1 cellular context compared by ENCODE assay signal in the genomic region with DNA sequence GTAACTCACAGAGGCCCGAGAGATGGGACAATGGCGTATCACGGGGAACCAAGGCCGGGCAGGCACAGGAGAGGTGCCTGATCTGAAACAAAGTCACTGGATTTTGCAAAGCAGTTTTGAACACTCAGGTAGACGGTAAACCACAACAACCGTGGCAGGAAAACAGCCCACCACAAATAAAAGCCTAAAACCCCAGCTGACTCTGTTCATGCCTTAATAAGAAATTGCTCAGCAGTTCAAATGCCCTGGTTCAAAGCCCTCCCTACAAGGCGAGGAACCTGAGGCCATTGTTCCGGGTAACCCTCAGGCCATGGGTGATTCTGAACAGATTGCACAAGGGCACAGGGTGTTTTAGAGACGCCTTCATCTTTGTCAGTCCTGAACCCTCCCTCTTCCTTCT.
TF ChIP-seq lines count a peak whose summit lies in the region.

No MANE protein-coding gene starts in this region.

TF ChIP-seq in H1, 55 proteins besides CTCF, POLR2A, EP300 and RAD21:
- TF ChIP-seq SP4 (IDR thresholded peaks at IDR 0.05; ENCODE audit: low read length) = no peak
- TF ChIP-seq JUN (IDR thresholded peaks at IDR 0.05; ENCODE audit: low read depth, low read length) = no peak
- TF ChIP-seq, protein P1, sequence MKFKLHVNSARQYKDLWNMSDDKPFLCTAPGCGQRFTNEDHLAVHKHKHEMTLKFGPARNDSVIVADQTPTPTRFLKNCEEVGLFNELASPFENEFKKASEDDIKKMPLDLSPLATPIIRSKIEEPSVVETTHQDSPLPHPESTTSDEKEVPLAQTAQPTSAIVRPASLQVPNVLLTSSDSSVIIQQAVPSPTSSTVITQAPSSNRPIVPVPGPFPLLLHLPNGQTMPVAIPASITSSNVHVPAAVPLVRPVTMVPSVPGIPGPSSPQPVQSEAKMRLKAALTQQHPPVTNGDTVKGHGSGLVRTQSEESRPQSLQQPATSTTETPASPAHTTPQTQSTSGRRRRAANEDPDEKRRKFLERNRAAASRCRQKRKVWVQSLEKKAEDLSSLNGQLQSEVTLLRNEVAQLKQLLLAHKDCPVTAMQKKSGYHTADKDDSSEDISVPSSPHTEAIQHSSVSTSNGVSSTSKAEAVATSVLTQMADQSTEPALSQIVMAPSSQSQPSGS (IDR thresholded peaks at IDR 0.05; ENCODE audit: low read length) = no peak
- TF ChIP-seq CREB1 (IDR thresholded peaks at IDR 0.05) = no peak
- TF ChIP-seq ASH2L (IDR thresholded peaks at IDR 0.05; ENCODE audit: low read length) = no peak
- no peak for TF ChIP-seq NRF1 (IDR thresholded peaks at IDR 0.05; ENCODE audit: low read depth, low read length)
- no peak for TF ChIP-seq POU5F1 (IDR thresholded peaks at IDR 0.05; ENCODE audit: low read depth, low read length)
- no peak for TF ChIP-seq BCL11A (IDR thresholded peaks at IDR 0.05; ENCODE audit: low read depth in 2 of 2, low read length in 2 of 2)
- TF ChIP-seq CTBP2 (IDR thresholded peaks at IDR 0.05; ENCODE audit: borderline replicate concordance, insufficient read depth, insufficient read length, low read length) = no peak
- TF ChIP-seq CEBPB (IDR thresholded peaks at IDR 0.05; ENCODE audit: low read depth, low read length) = no peak
- no peak for TF ChIP-seq FOSL1 (IDR thresholded peaks at IDR 0.05; ENCODE audit: insufficient read depth, low read depth, low read length)
- TF ChIP-seq HDAC2 (IDR thresholded peaks at IDR 0.05; ENCODE audit: borderline replicate concordance in 1 of 2, low read depth in 2 of 2, low read length in 2 of 2) = no peak
- TF ChIP-seq KDM1A (IDR thresholded peaks at IDR 0.05; ENCODE audit: borderline replicate concordance, low read length) = no peak
- TF ChIP-seq TBP (IDR thresholded peaks at IDR 0.05; ENCODE audit: low read depth, low read length) = no peak
- no peak for TF ChIP-seq TEAD4 (IDR thresholded peaks at IDR 0.05; ENCODE audit: low read depth, low read length)
- no peak for TF ChIP-seq POLR2AphosphoS5 (IDR thresholded peaks at IDR 0.05; ENCODE audit: low read depth, low read length)
